1 cellular context compared by ENCODE assay signal in genomic region chr3:183745300-183746098, GRCh38.
TF ChIP-seq lines count a peak whose summit lies in the region.

No MANE protein-coding gene starts in this region.

TF ChIP-seq in HepG2, 621 proteins besides CTCF, POLR2A, EP300 and RAD21 (continued from another document and continues in another):
- TF ChIP-seq HOXA3 (CRISPR knock-in tag; IDR thresholded peaks at IDR 0.05) (0 out of 2 replicates have a peak, but pooled peaks have one; percentile 37), HDAC1 (CRISPR knock-in tag; IDR thresholded peaks at IDR 0.05) (peak; percentile 57; the same call in 1 of the 2 replicates), NFE2 (CRISPR knock-in tag; IDR thresholded peaks at IDR 0.05) (no peak), ATF3 (CRISPR knock-in tag; IDR thresholded peaks at IDR 0.05) (no peak), SKI (IDR thresholded peaks at IDR 0.05; ENCODE audit: partially characterized antibody) (peak; percentile 10), YEATS4 (CRISPR knock-in tag; IDR thresholded peaks at IDR 0.05; ENCODE audit: borderline replicate concordance) (no peak), ZNF607 (CRISPR knock-in tag; IDR thresholded peaks at IDR 0.05; ENCODE audit: borderline replicate concordance) (no peak), SAP130 (CRISPR knock-in tag; IDR thresholded peaks at IDR 0.05; ENCODE audit: low read depth) (peak; percentile 62), IKZF5 (CRISPR knock-in tag; IDR thresholded peaks at IDR 0.05) (0 out of 2 replicates have a peak, but pooled peaks have one; percentile 30), ZBTB39 (CRISPR knock-in tag; IDR thresholded peaks at IDR 0.05) (no peak), ZNF605 (CRISPR knock-in tag; IDR thresholded peaks at IDR 0.05) (no peak), MIXL1 (CRISPR knock-in tag; IDR thresholded peaks at IDR 0.05) (peak; percentile 63; the same call in 1 of the 2 replicates), SATB2 (CRISPR knock-in tag; IDR thresholded peaks at IDR 0.05) (no peak), CHD2 (IDR thresholded peaks at IDR 0.05; ENCODE audit: low read depth, low read length) (no peak), NR1H2 (CRISPR knock-in tag; IDR thresholded peaks at IDR 0.05; ENCODE audit: borderline replicate concordance, low read depth) (no peak), MED13 (CRISPR knock-in tag; IDR thresholded peaks at IDR 0.05) (no peak), STAT5B (CRISPR knock-in tag; IDR thresholded peaks at IDR 0.05) (no peak), ZNF124 (CRISPR knock-in tag; IDR thresholded peaks at IDR 0.05) (no peak), KLF16 (CRISPR knock-in tag; IDR thresholded peaks at IDR 0.05) (peak in 1 of 2 experiments; percentile 25; a peak in 1 of 4 replicates), BCLAF1 (IDR thresholded peaks at IDR 0.05) (no peak), PRDM10 (CRISPR knock-in tag; IDR thresholded peaks at IDR 0.05; ENCODE audit: low read depth) (no peak), ELF3 (CRISPR knock-in tag; IDR thresholded peaks at IDR 0.05) (peak; percentile 94), ATRX (CRISPR knock-in tag; IDR thresholded peaks at IDR 0.05; ENCODE audit: borderline replicate concordance) (no peak), ADNP (CRISPR knock-in tag; IDR thresholded peaks at IDR 0.05) (no peak), PHB2 (IDR thresholded peaks at IDR 0.05; ENCODE audit: partially characterized antibody) (no peak), ETV6 (CRISPR knock-in tag; conservative IDR thresholded peaks at IDR 0.05) (no peak), JUN (CRISPR knock-in tag; IDR thresholded peaks at IDR 0.05) (no peak), ZNF20 (CRISPR knock-in tag; IDR thresholded peaks at IDR 0.05) (no peak), ZNF672 (CRISPR knock-in tag; IDR thresholded peaks at IDR 0.05) (no peak), HMGA1 (CRISPR knock-in tag; conservative IDR thresholded peaks at IDR 0.05) (no peak), ZNF253 (CRISPR knock-in tag; IDR thresholded peaks at IDR 0.05; ENCODE audit: borderline replicate concordance) (no peak), HNF1B (CRISPR knock-in tag; IDR thresholded peaks at IDR 0.05) (no peak), POGZ (CRISPR knock-in tag; IDR thresholded peaks at IDR 0.05) (peak; percentile 50), FOSL2 (CRISPR knock-in tag; IDR thresholded peaks at IDR 0.05) (peak; percentile 45; the same call in 1 of the 2 replicates), ZBTB1 (CRISPR knock-in tag; IDR thresholded peaks at IDR 0.05; ENCODE audit: borderline replicate concordance) (no peak), ZNF768 (CRISPR knock-in tag; IDR thresholded peaks at IDR 0.05) (no peak), RFX1 (IDR thresholded peaks at IDR 0.05) (no peak), GFI1 (CRISPR knock-in tag; IDR thresholded peaks at IDR 0.05; ENCODE audit: borderline replicate concordance) (no peak), CREM (IDR thresholded peaks at IDR 0.05) (no peak), CREM (CRISPR knock-in tag; IDR thresholded peaks at IDR 0.05) (no peak), MIER3 (CRISPR knock-in tag; IDR thresholded peaks at IDR 0.05; ENCODE audit: borderline replicate concordance) (0 out of 2 replicates have a peak, but pooled peaks have one; percentile 59), HINFP (CRISPR knock-in tag; IDR thresholded peaks at IDR 0.05; ENCODE audit: low read depth) (no peak), ZNF101 (CRISPR knock-in tag; IDR thresholded peaks at IDR 0.05; ENCODE audit: borderline replicate concordance, low read depth) (no peak), RARA (CRISPR knock-in tag; IDR thresholded peaks at IDR 0.05) (peak; percentile 89), EEA1 (CRISPR knock-in tag; IDR thresholded peaks at IDR 0.05; ENCODE audit: borderline replicate concordance) (no peak), WIZ (CRISPR knock-in tag; IDR thresholded peaks at IDR 0.05) (no peak), GATAD2A (CRISPR knock-in tag; IDR thresholded peaks at IDR 0.05) (peak; percentile 76), ZNF777 (CRISPR knock-in tag; IDR thresholded peaks at IDR 0.05) (no peak), SP1 (IDR thresholded peaks at IDR 0.05) (no peak), SP1 (CRISPR knock-in tag; IDR thresholded peaks at IDR 0.05) (no peak), MXD4 (CRISPR knock-in tag; IDR thresholded peaks at IDR 0.05) (0 out of 2 replicates have a peak, but pooled peaks have one; percentile 15)
- TF ChIP-seq, protein P1, sequence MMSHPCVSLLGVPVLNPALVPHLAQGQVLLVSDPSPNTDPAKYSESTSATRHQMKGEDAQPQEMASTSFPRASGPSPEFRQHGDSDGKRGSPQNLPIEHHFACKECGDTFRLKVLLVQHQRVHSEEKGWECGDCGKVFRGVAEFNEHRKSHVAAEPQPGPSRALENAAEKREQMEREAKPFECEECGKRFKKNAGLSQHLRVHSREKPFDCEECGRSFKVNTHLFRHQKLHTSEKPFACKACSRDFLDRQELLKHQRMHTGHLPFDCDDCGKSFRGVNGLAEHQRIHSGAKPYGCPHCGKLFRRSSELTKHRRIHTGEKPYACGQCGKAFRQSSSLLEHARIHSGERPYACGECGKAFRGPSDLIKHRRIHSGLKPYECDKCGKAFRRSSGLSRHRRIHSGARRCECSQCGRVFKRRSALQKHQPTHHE (CRISPR knock-in tag; IDR thresholded peaks at IDR 0.05; ENCODE audit: borderline replicate concordance), result no peak
- TF ChIP-seq, protein P2, sequence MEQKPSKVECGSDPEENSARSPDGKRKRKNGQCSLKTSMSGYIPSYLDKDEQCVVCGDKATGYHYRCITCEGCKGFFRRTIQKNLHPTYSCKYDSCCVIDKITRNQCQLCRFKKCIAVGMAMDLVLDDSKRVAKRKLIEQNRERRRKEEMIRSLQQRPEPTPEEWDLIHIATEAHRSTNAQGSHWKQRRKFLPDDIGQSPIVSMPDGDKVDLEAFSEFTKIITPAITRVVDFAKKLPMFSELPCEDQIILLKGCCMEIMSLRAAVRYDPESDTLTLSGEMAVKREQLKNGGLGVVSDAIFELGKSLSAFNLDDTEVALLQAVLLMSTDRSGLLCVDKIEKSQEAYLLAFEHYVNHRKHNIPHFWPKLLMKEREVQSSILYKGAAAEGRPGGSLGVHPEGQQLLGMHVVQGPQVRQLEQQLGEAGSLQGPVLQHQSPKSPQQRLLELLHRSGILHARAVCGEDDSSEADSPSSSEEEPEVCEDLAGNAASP (CRISPR knock-in tag; IDR thresholded peaks at IDR 0.05; ENCODE audit: borderline replicate concordance), result peak; percentile 84; the same call in 1 of the 2 replicates
